8 cellular contexts compared by ENCODE assay signal in the genomic region with DNA sequence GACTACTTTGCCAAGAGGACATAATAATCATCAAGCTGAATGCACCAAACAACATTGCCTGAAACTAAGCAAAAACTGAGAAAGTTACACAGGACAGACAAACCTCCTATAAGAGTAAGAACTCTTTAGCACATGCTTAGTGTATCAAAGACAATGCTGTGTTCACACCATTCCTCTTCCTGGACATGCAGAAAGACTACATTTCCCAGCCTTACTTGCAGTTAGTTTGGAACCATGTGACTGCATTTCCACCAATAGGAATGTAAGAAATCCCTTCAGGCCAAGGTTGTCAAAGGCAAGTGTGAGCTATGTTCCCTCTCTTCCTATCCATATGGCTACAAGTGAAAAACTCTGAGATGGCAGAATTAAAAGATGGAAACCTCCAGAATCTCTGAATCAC. TPM values are rescaled to one million over a fixed set of nuclear protein-coding genes. Genes with fewer than 3 reads are reported as not detected.
"Had no signal": no experiment of that assay in that cellular context is flagged by ENCODE, and none has a peak within 500 bp of the region (broad histone marks: within the 10 kb centered on the region; RNA-seq: fewer than 3 reads in every experiment).

No MANE protein-coding gene starts in this region.

RNA-seq across cellular contexts. Expression of a gene that starts 52.6 kb away (rescaled TPM):
- total RNA-seq: M059J; NCI-H460; PC-3; Right ventricle myocardium inferior; RPMI7951; SJCRH30; T-cell; T-helper 2 cell treated with Interferon-gamma antibody and Interleukin-4, amounts not matched to agents 100 ng/mL and 5 ng/mL, for 36 hours had no signal
